Comparison of ENCODE assay signal across 21 cellular contexts in the genomic region with DNA sequence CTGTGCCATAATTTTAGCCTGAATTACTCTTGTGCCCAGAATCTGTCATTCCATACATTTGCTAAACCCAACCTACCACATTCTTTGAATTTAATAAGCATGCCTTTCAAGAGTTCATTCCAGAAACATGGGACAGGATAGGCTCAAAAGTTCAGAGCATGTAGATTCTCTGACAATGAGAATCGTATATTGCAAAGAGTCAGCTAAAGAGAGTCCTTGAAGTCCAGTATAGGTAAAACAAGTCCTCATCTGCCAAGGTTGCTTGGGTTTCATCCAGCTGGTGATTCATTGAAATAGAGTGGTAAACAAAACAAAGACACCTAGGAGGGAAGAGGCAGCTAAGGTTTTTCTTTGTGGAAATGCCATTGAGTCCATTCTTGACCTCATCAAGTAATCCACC.
A peak's percentile ranks its signal among the peaks of the same experiment; 100 is the strongest.
DNase-seq lines count a peak whose midpoint lies in the region; ATAC-seq, FAIRE-seq and TF ChIP-seq lines count a peak whose summit lies in the region.
"Had no signal": no experiment of that assay in that cellular context is flagged by ENCODE, and none has a peak within 500 bp of the region (broad histone marks: within the 10 kb centered on the region; RNA-seq: fewer than 3 reads in every experiment).

No MANE protein-coding gene starts in this region.

- no peak for TF ChIP-seq CTCF in HCT116 (IDR thresholded peaks at IDR 0.05 in 2 of 3, conservative IDR thresholded peaks at IDR 0.05 in 1 of 3; ENCODE audit: borderline replicate concordance in 1 of 3, insufficient read depth in 1 of 3, low read depth in 2 of 3, low read length in 2 of 3)
- TF ChIP-seq CTCF in bronchial epithelial cell (IDR thresholded peaks at IDR 0.05; ENCODE audit: insufficient read depth, low read length, severe bottlenecking), result no peak
- no peak for TF ChIP-seq CTCF in BE2C (IDR thresholded peaks at IDR 0.05; ENCODE audit: low read depth, low read length)
- TF ChIP-seq CTCF in A673 (conservative IDR thresholded peaks at IDR 0.05; ENCODE audit: low read depth, low read length), result no peak
- TF ChIP-seq CTCF in right lobe of liver (IDR thresholded peaks at IDR 0.05), result no peak

- no peaks in the 10 kb centered on the region for H3K79me2 ChIP-seq in HCT116 (ENCODE audit: insufficient read depth, low read length)
- H3K79me2 ChIP-seq in trophoblast cell (ENCODE audit: control insufficient read depth, insufficient read depth, low read length, poor library complexity), result no peaks in the 10 kb centered on the region
- H3K79me2 ChIP-seq: hepatocyte had no signal

- POLR2A ChIA-PET in HCT116 (lab: Charles Lee), result no interaction called here
- POLR2A ChIA-PET in A673 (lab: Charles Lee; ENCODE audit: low non-redundant PET), result no interaction called here

- peak overlapping the region; percentile 40 for H3K4me2 ChIP-seq in HCT116 (ENCODE audit: low read length)
- H3K4me2 ChIP-seq in trophoblast cell (ENCODE audit: low read length), result no peak overlapping the region
- H3K4me2 ChIP-seq: hepatocyte, KMS-11 had no signal

- TF ChIP-seq POLR2A in HCT116 (IDR thresholded peaks at IDR 0.05; ENCODE audit: borderline replicate concordance, extremely low read depth, insufficient read depth, insufficient read length) (no peak), right lobe of liver (IDR thresholded peaks at IDR 0.05) (no peak)

- H3K9ac ChIP-seq in HCT116 (ENCODE audit: low read length) (peak overlapping the region; percentile 15; the same call in 1 of the 2 replicates), trophoblast cell (ENCODE audit: low read length) (no peak overlapping the region)
- H3K9ac ChIP-seq: KMS-11 had no signal

- intact Hi-C loops in HCT116 (cut with micrococcal nuclease), result no loop called here
- intact Hi-C loops in A673 (cut with micrococcal nuclease; ENCODE audit: unreplicated experiment), result no loop called here
- intact Hi-C loops in right lobe of liver (cut with DNase I), result no loop called here

- H3K18ac ChIP-seq in trophoblast cell (ENCODE audit: low read length), result no peak overlapping the region

- no peak overlapping the region for H4K91ac ChIP-seq in trophoblast cell (ENCODE audit: low read depth, low read length)

- no peak overlapping the region for H3K4ac ChIP-seq in trophoblast cell (ENCODE audit: low read depth, low read length)

- no peaks in the 10 kb centered on the region for H3K9me3 ChIP-seq in HCT116 (ENCODE audit: control insufficient read depth in 1 of 2, insufficient read depth in 1 of 2, low read depth in 1 of 2, low read length in 2 of 2)
- no peaks in the 10 kb centered on the region for H3K9me3 ChIP-seq in trophoblast cell (ENCODE audit: insufficient read depth, low read depth, low read length)
- no peaks in the 10 kb centered on the region for H3K9me3 ChIP-seq in BE2C
- H3K9me3 ChIP-seq in A673 (ENCODE audit: low read depth, low read length, poor library complexity, severe bottlenecking), result no peaks in the 10 kb centered on the region
- H3K9me3 ChIP-seq in right lobe of liver, result no peaks in the 10 kb centered on the region

- ATAC-seq in HCT116 (peak; percentile 24; the same call in 1 of the 2 replicates), right lobe of liver (no peak)
- ATAC-seq: activated naive CD4-positive, alpha-beta T cell treated with anti-CD3 and anti-CD28 coated beads, Interleukin-2, amount 50 U/mL, for 72 hours had no signal

- H3K9me2 ChIP-seq in HCT116 (ENCODE audit: insufficient read depth), result no peaks in the 10 kb centered on the region

- no peak overlapping the region for H2AK5ac ChIP-seq in trophoblast cell (ENCODE audit: low read length)

- H3K23ac ChIP-seq in trophoblast cell (ENCODE audit: low read length), result no peak overlapping the region

- H3K27me3 ChIP-seq in HCT116 (ENCODE audit: insufficient read depth, low read length), result no peaks in the 10 kb centered on the region
- H3K27me3 ChIP-seq in bronchial epithelial cell (ENCODE audit: control insufficient read depth, insufficient read depth, low read length), result no peaks in the 10 kb centered on the region
- no peaks in the 10 kb centered on the region for H3K27me3 ChIP-seq in trophoblast cell (ENCODE audit: insufficient read depth, low read length)
- H3K27me3 ChIP-seq in BE2C, result no peaks in the 10 kb centered on the region
- H3K27me3 ChIP-seq in A673 (replicated peaks; ENCODE audit: insufficient read depth, low read depth, low read length, poor library complexity), result no peaks in the 10 kb centered on the region
- H3K27me3 ChIP-seq in right lobe of liver, result no peaks in the 10 kb centered on the region
- H3K27me3 ChIP-seq: hepatocyte had no signal

- BruUV-seq in HCT116 (replicated peaks; lab: Mats Ljungman, UMichigan) (no TSS peak), A673 (replicated peaks; lab: Mats Ljungman, UMichigan) (no TSS peak)

- no peak overlapping the region for H3K14ac ChIP-seq in trophoblast cell (ENCODE audit: low read length)

- no peak overlapping the region for H2AFZ ChIP-seq in HCT116 (ENCODE audit: low read depth, low read length, poor library complexity, severe bottlenecking)
- H2AFZ ChIP-seq in trophoblast cell (ENCODE audit: insufficient read depth, low read length, poor library complexity), result no peak overlapping the region
- H2AFZ ChIP-seq: hepatocyte had no signal

- no peak overlapping the region for H3K4me3 ChIP-seq in HCT116 (replicated peaks in 1 of 2; ENCODE audit: low read depth in 1 of 2, low read length in 2 of 2)
- no peak overlapping the region for H3K4me3 ChIP-seq in bronchial epithelial cell (ENCODE audit: low read depth, low read length)
- H3K4me3 ChIP-seq in trophoblast cell (ENCODE audit: low read depth, low read length), result no peak overlapping the region
- no peak overlapping the region for H3K4me3 ChIP-seq in BE2C (ENCODE audit: low read depth, low read length)
- no peak overlapping the region for H3K4me3 ChIP-seq in A673 (ENCODE audit: low read depth, low read length, poor library complexity, severe bottlenecking)
- H3K4me3 ChIP-seq in right lobe of liver, result no peak overlapping the region
- H3K4me3 ChIP-seq: hepatocyte, lung had no signal

- H3K36me3 ChIP-seq in HCT116 (ENCODE audit: control insufficient read depth in 1 of 2, insufficient read depth in 2 of 2, low read length in 2 of 2), result no peaks in the 10 kb centered on the region
- H3K36me3 ChIP-seq in bronchial epithelial cell (ENCODE audit: control insufficient read depth, insufficient read depth, low read length), result no peaks in the 10 kb centered on the region
- H3K36me3 ChIP-seq in trophoblast cell (ENCODE audit: control insufficient read depth in 1 of 2, insufficient read depth in 2 of 2, low read length in 2 of 2), result no peaks in the 10 kb centered on the region
- no peaks in the 10 kb centered on the region for H3K36me3 ChIP-seq in BE2C
- no peaks in the 10 kb centered on the region for H3K36me3 ChIP-seq in A673 (ENCODE audit: insufficient read depth, low read length, poor library complexity, severe bottlenecking)
- no peaks in the 10 kb centered on the region for H3K36me3 ChIP-seq in right lobe of liver

- peak overlapping the region; percentile 83; the same call in 1 of the 2 replicates for H3K27ac ChIP-seq in HCT116 (ENCODE audit: low read depth, low read length)
- no peak overlapping the region for H3K27ac ChIP-seq in trophoblast cell (ENCODE audit: low read depth, low read length)
- H3K27ac ChIP-seq in A673 (ENCODE audit: low read depth, low read length, poor library complexity, severe bottlenecking), result no peak overlapping the region
- H3K27ac ChIP-seq in right lobe of liver, result no peak overlapping the region
- H3K27ac ChIP-seq: hepatocyte, KMS-11 had no signal

- H3K4me1 ChIP-seq in HCT116 (ENCODE audit: control insufficient read depth in 1 of 2, insufficient read depth in 2 of 2, low read length in 2 of 2) (peaks cover 26 to 61% of the 10 kb centered on the region in 2 experiments), trophoblast cell (ENCODE audit: control insufficient read depth in 1 of 2, insufficient read depth in 2 of 2, low read length in 2 of 2) (no peaks in the 10 kb centered on the region), BE2C (no peaks in the 10 kb centered on the region), A673 (ENCODE audit: insufficient read depth, low read length, poor library complexity, severe bottlenecking) (no peaks in the 10 kb centered on the region), right lobe of liver (no peaks in the 10 kb centered on the region)

- no CpG with 5 or more reads among the region's 1 CpG for WGBS in trophoblast cell (ENCODE audit: extremely low coverage, insufficient coverage, insufficient read length)
- 46% methylated on average over 1 of the region's 1 CpG for WGBS in right lobe of liver (ENCODE audit: insufficient coverage, low coverage, low lambda C conversion rate, missing lambda C conversion rate)

- H4K20me1 ChIP-seq in HCT116 (ENCODE audit: insufficient read depth), result no peaks in the 10 kb centered on the region

- TF ChIP-seq RAD21 in HCT116 (IDR thresholded peaks at IDR 0.05; ENCODE audit: low read depth), result no peak; the same call in 1 of the 2 replicates

- H2BK12ac ChIP-seq in trophoblast cell (ENCODE audit: low read length), result no peak overlapping the region

- no peak for FAIRE-seq in bronchial epithelial cell (lab: Jason Lieb, UNC)
- FAIRE-seq: endometrium, GM12892, urothelium cell line had no signal

- DNase-seq in HCT116 (ENCODE audit: low read depth, low spot score) (peak; percentile 36), NCI-H2029 treated with DMSO at 0.1 percent for 48 hours (lab: John Stamatoyannopoulos, UW) (peak; percentile 5), bronchial epithelial cell (ENCODE audit: low read depth) (peak; percentile 85), trophoblast cell (peak; percentile 1 to 52), COLO829 (ENCODE audit: low spot score) (no peak), BE2C (no peak), A673 (ENCODE audit: low spot score) (no peak), right lobe of liver (no peak)
- DNase-seq: activated CD4-positive, alpha-beta T cell treated with anti-CD3 and anti-CD28 coated beads for 4 hours; NCI-H1092 treated with DMSO at 0.1 percent for 48 hours; NCI-H69; retina; SIG-M5; stimulated activated CD4-positive, alpha-beta T cell treated with anti-CD3 and anti-CD28 coated beads, Interleukin-12 subunit alpha, Interleukin-12 subunit beta, amount 100 ng/mL, for 4 hours had no signal

- RAD21 ChIA-PET in HCT116 (lab: Charles Lee; ENCODE audit: low non-redundant PET in 1 of 2, low total read pairs in 2 of 2, uncharacterized antibody in 2 of 2, unreplicated experiment in 2 of 2), result no interaction called here

- H2BK120ac ChIP-seq in trophoblast cell (ENCODE audit: insufficient read depth, low read length, poor library complexity), result no peak overlapping the region

- no peaks in the 10 kb centered on the region for H3K79me1 ChIP-seq in trophoblast cell (ENCODE audit: low read length)

- H4K12ac ChIP-seq in trophoblast cell (ENCODE audit: low read depth, low read length), result no peak overlapping the region

- no peak overlapping the region for H4K8ac ChIP-seq in trophoblast cell (ENCODE audit: low read depth, low read length)

- H2BK5ac ChIP-seq in trophoblast cell (ENCODE audit: low read depth, low read length, poor library complexity), result no peak overlapping the region

- CTCF ChIA-PET in HCT116 (lab: Charles Lee), result no interaction called here
- CTCF ChIA-PET in A673 (lab: Charles Lee), result no interaction called here

TF ChIP-seq in HCT116, 20 proteins besides CTCF, POLR2A, EP300 and RAD21 (continues in another document):
- no peak for TF ChIP-seq EZH2phosphoT487 (IDR thresholded peaks at IDR 0.05; ENCODE audit: borderline replicate concordance)

Comparison
In these comparisons a context has a peak if more than half of its experiments do, and no peak if none do; other contexts are left out.
1. DNase-seq: peak in HCT116 (single experiment), NCI-H2029 treated with DMSO at 0.1 percent for 48 hours (single experiment), bronchial epithelial cell (single experiment) and trophoblast cell (2 of 2); none in COLO829 (single experiment), BE2C (single experiment), A673 (single experiment) and right lobe of liver (0 of 3).